In the genomic region with DNA sequence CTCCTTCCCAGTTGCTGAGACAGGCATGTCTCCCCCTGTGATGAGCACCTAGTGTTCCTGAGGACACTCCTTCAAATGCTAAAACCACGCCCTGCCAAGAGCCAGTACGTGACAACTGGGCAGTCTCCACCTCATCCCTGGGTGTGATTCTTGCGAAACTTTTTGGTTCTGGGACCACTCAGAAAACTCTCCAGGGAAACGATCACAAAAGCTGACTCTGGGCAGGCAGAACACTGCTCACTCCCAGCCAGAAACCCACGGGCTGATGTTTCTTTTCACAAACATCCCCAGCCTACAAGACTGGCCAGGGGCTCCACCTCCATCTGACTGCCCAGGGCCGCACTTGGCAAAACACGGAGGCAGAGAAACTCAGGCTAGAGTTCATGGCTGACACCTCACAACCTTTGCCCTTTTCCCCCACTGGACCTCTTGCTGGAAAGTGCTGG, we compare ENCODE assay signal across 9 cellular contexts. TPM values are rescaled to one million over a fixed set of nuclear protein-coding genes. Genes with fewer than 3 reads are reported as not detected.
A peak's percentile ranks its signal among the peaks of the same experiment; 100 is the strongest.
DNase-seq lines count a peak whose midpoint lies in the region; ATAC-seq and TF ChIP-seq lines count a peak whose summit lies in the region.
"Had no signal": no experiment of that assay in that cellular context is flagged by ENCODE, and none has a peak within 500 bp of the region (broad histone marks: within the 10 kb centered on the region; RNA-seq: fewer than 3 reads in every experiment).

No MANE protein-coding gene starts in this region.

- H3K4me1 ChIP-seq in ACC112 (ENCODE audit: control insufficient read depth, insufficient read depth, low read length, unreplicated experiment) (peaks cover 28% of the 10 kb centered on the region), esophagus (ENCODE audit: control insufficient read depth in 2 of 2, insufficient read depth in 2 of 2, low read length in 1 of 2) (peaks cover 8 to 56% of the 10 kb centered on the region in 2 donors), Karpas-422 (ENCODE audit: low read length) (no peaks in the 10 kb centered on the region)
- peaks cover 0 to 23% of the 10 kb centered on the region in 2 donors for H3K4me1 ChIP-seq in naive thymus-derived CD4-positive, alpha-beta T cell (ENCODE audit: control insufficient read depth in 2 of 2, insufficient read depth in 2 of 2, low read length in 2 of 2)

- H3K27ac Mint-ChIP-seq in naive thymus-derived CD4-positive, alpha-beta T cell: peak overlapping the region in 6 of 9 donors; percentile 9 to 90 (median 62)
- H3K27ac Mint-ChIP-seq: activated naive CD4-positive, alpha-beta T cell treated with anti-CD3 and anti-CD28 coated beads for 36 hours had no signal

- CTCF ChIA-PET in naive thymus-derived CD4-positive, alpha-beta T cell (lab: Charles Lee): no interaction called here

- H3K36me3 ChIP-seq in ACC112 (ENCODE audit: insufficient read depth, low read length): no peaks in the 10 kb centered on the region
- H3K36me3 ChIP-seq in esophagus (ENCODE audit: control insufficient read depth in 2 of 2, insufficient read depth in 2 of 2, low read length in 1 of 2): peaks cover 0 to 7% of the 10 kb centered on the region in 2 donors
- peaks cover 0 to 17% (median 0%) of the 10 kb centered on the region in 3 experiments for H3K36me3 ChIP-seq in naive thymus-derived CD4-positive, alpha-beta T cell (ENCODE audit: control insufficient read depth in 2 of 3, insufficient read depth in 3 of 3, low read length in 3 of 3)
- H3K36me3 ChIP-seq in Karpas-422 (ENCODE audit: insufficient read depth, low read length): no peaks in the 10 kb centered on the region

- H3K27me3 ChIP-seq in ACC112 (ENCODE audit: insufficient read depth, low read length): no peaks in the 10 kb centered on the region
- H3K27me3 ChIP-seq in esophagus (ENCODE audit: control insufficient read depth in 1 of 2, insufficient read depth in 2 of 2, low read length in 2 of 2): no peaks in the 10 kb centered on the region
- no peaks in the 10 kb centered on the region for H3K27me3 ChIP-seq in naive thymus-derived CD4-positive, alpha-beta T cell (ENCODE audit: control insufficient read depth in 2 of 2, insufficient read depth in 2 of 2, low read length in 2 of 2)
- H3K27me3 ChIP-seq in Karpas-422 (ENCODE audit: low read length): no peaks in the 10 kb centered on the region

- H4K20me1 ChIP-seq in Karpas-422 (ENCODE audit: insufficient read depth, low read depth, low read length): no peaks in the 10 kb centered on the region

- peaks cover 30 to 61% (median 48%) of the 10 kb centered on the region in 7 donors for H3K4me1 Mint-ChIP-seq in naive thymus-derived CD4-positive, alpha-beta T cell

- peak overlapping the region in 6 of 10 donors; percentile 14 to 91 (median 82) for H3K4me3 Mint-ChIP-seq in naive thymus-derived CD4-positive, alpha-beta T cell

- no peaks in the 10 kb centered on the region for H3K9me2 ChIP-seq in Karpas-422 (replicated peaks; ENCODE audit: insufficient read depth, low read length)

- no peak for TF ChIP-seq POLR2A in NB4 (IDR thresholded peaks at IDR 0.05; ENCODE audit: extremely low read depth, insufficient read length)

- peak overlapping the region; percentile 44; the same call in 1 of the 2 replicates for H3K27ac ChIP-seq in ACC112 (ENCODE audit: low read depth, low read length)
- peak overlapping the region; percentile 80 to 96 for H3K27ac ChIP-seq in esophagus (ENCODE audit: low read depth in 2 of 2, low read length in 1 of 2)
- no peak overlapping the region for H3K27ac ChIP-seq in naive thymus-derived CD4-positive, alpha-beta T cell (ENCODE audit: low read depth, low read length)
- H3K27ac ChIP-seq in Karpas-422 (ENCODE audit: low read length): no peak overlapping the region

- WGBS in esophagus, 2 donors: 34 to 37% methylated on average over 7 of the region's 7 CpGs

- no peak overlapping the region for H3K9ac ChIP-seq in Karpas-422 (ENCODE audit: low read length)

- ATAC-seq in naive thymus-derived CD4-positive, alpha-beta T cell: no peak
- ATAC-seq in GM18519 (IDR thresholded peaks at IDR 0.05; ENCODE audit: low FRiP score, unreplicated experiment): no peak
- no peak for ATAC-seq in activated CD4-positive, CD25-positive, alpha-beta regulatory T cell treated with anti-CD3 and anti-CD28 coated beads, Interleukin-2, amount 50 U/mL, for 24 hours

- H3K36me3 Mint-ChIP-seq in naive thymus-derived CD4-positive, alpha-beta T cell: peaks cover 0 to 18% (median 0%) of the 10 kb centered on the region in 5 donors

- intact Hi-C loops in naive thymus-derived CD4-positive, alpha-beta T cell (cut with micrococcal nuclease): no loop called here

- peak; percentile 43 for DNase-seq in NB4 (ENCODE audit: low read depth)
- DNase-seq in naive thymus-derived CD4-positive, alpha-beta T cell: no peak
- DNase-seq in Karpas-422: no peak
- no peak for DNase-seq in AML-193 (lab: John Stamatoyannopoulos, UW)
- DNase-seq: activated naive CD4-positive, alpha-beta T cell treated with anti-CD3 and anti-CD28 coated beads for 36 hours had no signal

- H3K79me2 ChIP-seq in ACC112 (ENCODE audit: control insufficient read depth, insufficient read depth, low read length, unreplicated experiment) (no peaks in the 10 kb centered on the region), Karpas-422 (ENCODE audit: low read length) (no peaks in the 10 kb centered on the region)

- H3K9me3 ChIP-seq in esophagus (ENCODE audit: control insufficient read depth in 2 of 2, insufficient read depth in 1 of 2, low read depth in 1 of 2, low read length in 1 of 2) (no peaks in the 10 kb centered on the region), Karpas-422 (ENCODE audit: low read length) (no peaks in the 10 kb centered on the region)
- H3K9me3 ChIP-seq in naive thymus-derived CD4-positive, alpha-beta T cell (ENCODE audit: control insufficient read depth in 2 of 3, low read length in 3 of 3): no peaks in the 10 kb centered on the region

- H3K27me3 Mint-ChIP-seq in naive thymus-derived CD4-positive, alpha-beta T cell: peaks cover 0 to 11% (median 0%) of the 10 kb centered on the region in 5 donors

- no peak overlapping the region for H3K4me3 ChIP-seq in ACC112 (ENCODE audit: low read depth, low read length)
- no peak overlapping the region for H3K4me3 ChIP-seq in NB4 (ENCODE audit: low read depth, low read length)
- H3K4me3 ChIP-seq in esophagus (ENCODE audit: low read depth in 1 of 2, low read length in 2 of 2): no peak overlapping the region
- no peak overlapping the region for H3K4me3 ChIP-seq in naive thymus-derived CD4-positive, alpha-beta T cell (ENCODE audit: low read length)
- H3K4me3 ChIP-seq in Karpas-422 (ENCODE audit: low read length): no peak overlapping the region

- no peak overlapping the region for H3K4me2 ChIP-seq in Karpas-422 (ENCODE audit: low read depth, low read length, poor library complexity, severe bottlenecking)

- no peaks in the 10 kb centered on the region for H3K9me3 Mint-ChIP-seq in naive thymus-derived CD4-positive, alpha-beta T cell
- H3K9me3 Mint-ChIP-seq: activated naive CD4-positive, alpha-beta T cell treated with anti-CD3 and anti-CD28 coated beads for 36 hours had no signal

- H2AFZ ChIP-seq in ACC112 (ENCODE audit: low read length, unreplicated experiment) (no peak overlapping the region), Karpas-422 (ENCODE audit: low read length) (no peak overlapping the region)

- POLR2A ChIA-PET in naive thymus-derived CD4-positive, alpha-beta T cell (lab: Charles Lee): interaction anchor here (1.2 to 2.0 kb wide), 2 partner anchors 10 to 22 kb away, joined by 3 to 5 read pairs; no protein-coding TSS in a partner anchor

- no peak for TF ChIP-seq CTCF in NB4 (IDR thresholded peaks at IDR 0.05; ENCODE audit: low read depth, low read length)

RNA-seq across cellular contexts. Expression of a gene that starts 24.4 kb away (rescaled TPM):
- polyA plus RNA-seq in esophagus: 10 to 100 TPM; 73.1 to 83.7 TPM
- total RNA-seq in naive thymus-derived CD4-positive, alpha-beta T cell: 100 to 1,000 TPM in 2 of 5 experiments, 10 to 100 TPM in 3; 60.2 to 115 (median 74.7) TPM
- polyA plus RNA-seq in naive thymus-derived CD4-positive, alpha-beta T cell: 10 to 100 TPM; 39.9 to 44.9 TPM
- 0.19 TPM in 1 of 2 replicates, not detected in the other for total RNA-seq in Karpas-422 (2014; rRNA removed; shearing (Covaris generic); ENCODE audit: low replicate concordance)

RNA-seq across cellular contexts. Expression of a gene that starts 50.2 kb away (rescaled TPM):
- polyA plus RNA-seq in esophagus: not detected
- total RNA-seq in naive thymus-derived CD4-positive, alpha-beta T cell: not detected
- polyA plus RNA-seq in naive thymus-derived CD4-positive, alpha-beta T cell: not detected
- not detected in 2 replicates for total RNA-seq in Karpas-422 (2014; rRNA removed; shearing (Covaris generic); ENCODE audit: low replicate concordance)
- total RNA-seq: activated naive CD4-positive, alpha-beta T cell treated with anti-CD3 and anti-CD28 coated beads for 36 hours had no signal

Comparison
In these comparisons a context has a peak if more than half of its experiments do, and no peak if none do; other contexts are left out.
1. H3K27ac ChIP-seq: peak in ACC112 (single experiment) and esophagus (2 of 2); none in naive thymus-derived CD4-positive, alpha-beta T cell (single experiment) and Karpas-422 (single experiment).
2. RNA of a gene that starts 24.4 kb away (total RNA-seq): 60.2 to 115 TPM in naive thymus-derived CD4-positive, alpha-beta T cell; 0.19 TPM in Karpas-422; every median in the first group is over 10 times any median in the second.